Comparison of ENCODE assay signal across 33 cellular contexts in the genomic region with DNA sequence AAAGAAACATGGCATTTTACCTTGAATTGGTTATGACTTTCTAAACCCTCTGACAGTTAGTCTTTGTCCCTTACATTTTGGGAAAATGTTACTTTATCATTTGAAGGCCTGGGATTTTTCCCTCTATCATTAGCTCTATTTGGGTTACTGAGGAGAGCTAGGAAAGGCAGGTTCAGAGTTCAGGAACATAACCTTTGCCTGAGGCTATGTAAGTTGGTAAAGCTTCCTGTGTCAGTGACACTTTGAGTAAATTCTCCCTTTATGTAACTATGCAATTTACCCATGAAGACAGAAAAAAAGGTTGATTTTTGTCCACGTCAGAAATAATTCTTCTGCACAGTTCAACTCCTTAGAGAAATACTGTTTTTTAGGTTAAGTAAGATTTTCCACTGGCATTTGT.
"Had no signal": no experiment of that assay in that cellular context is flagged by ENCODE, and none has a peak within 500 bp of the region (broad histone marks: within the 10 kb centered on the region; RNA-seq: fewer than 3 reads in every experiment).

No MANE protein-coding gene starts in this region.

- DNase-seq: naive thymus-derived CD4-positive, alpha-beta T cell; natural killer cell; nephron progenitor cell; nucleus accumbens; ovary; posterior cingulate gyrus; psoas muscle; right cardiac atrium; spleen; stimulated activated CD4-positive, alpha-beta T cell treated with anti-CD3 and anti-CD28 coated beads, Interleukin-12 subunit alpha, Interleukin-12 subunit beta, amount 100 ng/mL, for 4 hours; stimulated activated CD4-positive, alpha-beta T cell treated with anti-CD3 and anti-CD28 coated beads, Interleukin-1b, Interleukin-23, amount 100 ng/mL, for 48 hours; stimulated activated CD4-positive, alpha-beta T cell treated with anti-CD3 and anti-CD28 coated beads, Interleukin-4, amount 100 ng/mL, for 1 hour; stimulated activated CD4-positive, alpha-beta T cell treated with anti-CD3 and anti-CD28 coated beads, Interleukin-4, amount 100 ng/mL, for 4 hours; stimulated activated CD8-positive, alpha-beta memory T cell treated with anti-CD3 and anti-CD28 coated beads, Interleukin-4, amount 100 ng/mL, for 48 hours; stimulated activated naive CD4-positive, alpha-beta T cell; stimulated activated naive CD8-positive, alpha-beta T cell treated with anti-CD3 and anti-CD28 coated beads, Interleukin-15, amount 100 ng/mL, for 72 hours; stimulated activated naive CD8-positive, alpha-beta T cell treated with anti-CD3 and anti-CD28 coated beads, Interleukin-15, Interleukin-2, amounts not matched to agents 100 U/mL and 50 U/mL, for 24 hours; substantia nigra; testis; trophoblast cell; upper lobe of left lung had no signal

- H3K36me3 Mint-ChIP-seq: naive thymus-derived CD4-positive, alpha-beta T cell; natural killer cell; stimulated activated memory B cell treated with anti-CD40 and anti-IgM and Interleukin-4, amounts not matched to agents 10 μg/mL and 1 μg/mL and 100 μg/mL, for 72 hours had no signal

- FAIRE-seq: urothelium cell line had no signal

- H3K27me3 ChIP-seq: neutrophil, ovary, spleen, suprapubic skin, testis, upper lobe of left lung, vagina had no signal

- H3K27ac Mint-ChIP-seq: naive thymus-derived CD4-positive, alpha-beta T cell; natural killer cell; nephron progenitor cell; progenitor cell of endocrine pancreas; stimulated activated memory B cell treated with anti-CD40 and anti-IgM and Interleukin-4, amounts not matched to agents 10 μg/mL and 1 μg/mL and 100 μg/mL, for 72 hours; stimulated activated naive CD8-positive, alpha-beta T cell treated with anti-CD3 and anti-CD28 coated beads, Interleukin-15, amount 100 ng/mL, for 72 hours had no signal

- H3K4me2 ChIP-seq: smooth muscle cell had no signal

- ATAC-seq: naive thymus-derived CD4-positive, alpha-beta T cell; natural killer cell; psoas muscle; right cardiac atrium; sciatic nerve; stimulated activated memory B cell treated with anti-CD40 and anti-IgM and Interleukin-4, amounts not matched to agents 10 μg/mL and 1 μg/mL and 100 μg/mL, for 72 hours; stimulated activated naive CD8-positive, alpha-beta T cell treated with anti-CD3 and anti-CD28 coated beads, Interleukin-15, amount 100 ng/mL, for 72 hours; stimulated activated naive CD8-positive, alpha-beta T cell treated with anti-CD3 and anti-CD28 coated beads, Interleukin-15, Interleukin-2, amounts not matched to agents 100 U/mL and 50 U/mL, for 24 hours had no signal

- H3K9me3 ChIP-seq: neutrophil, ovary, psoas muscle, spleen, suprapubic skin, testis, tibial nerve, upper lobe of left lung, vagina had no signal

- H3K27ac ChIP-seq: neutrophil, ovary, parathyroid adenoma, psoas muscle, skin epidermis, spleen, suprapubic skin, testis, tibial nerve, upper lobe of left lung, vagina had no signal

- H3K27me3 Mint-ChIP-seq: naive thymus-derived CD4-positive, alpha-beta T cell; progenitor cell of endocrine pancreas; stimulated activated memory B cell treated with anti-CD40 and anti-IgM and Interleukin-4, amounts not matched to agents 10 μg/mL and 1 μg/mL and 100 μg/mL, for 72 hours; stimulated activated naive CD8-positive, alpha-beta T cell treated with anti-CD3 and anti-CD28 coated beads, Interleukin-15, amount 100 ng/mL, for 72 hours had no signal

- H3K4me1 ChIP-seq: parathyroid adenoma, spleen, suprapubic skin, testis, tibial nerve, upper lobe of left lung, vagina had no signal

- H3K4me3 ChIP-seq: ovary, psoas muscle, skin epidermis, smooth muscle cell, spleen, suprapubic skin, testis, tibial nerve, upper lobe of left lung, vagina had no signal

- H3K4me1 Mint-ChIP-seq: naive thymus-derived CD4-positive, alpha-beta T cell; natural killer cell; stimulated activated memory B cell treated with anti-CD40 and anti-IgM and Interleukin-4, amounts not matched to agents 10 μg/mL and 1 μg/mL and 100 μg/mL, for 72 hours; stimulated activated naive CD8-positive, alpha-beta T cell treated with anti-CD3 and anti-CD28 coated beads, Interleukin-15, amount 100 ng/mL, for 72 hours had no signal

- H3K4me3 Mint-ChIP-seq: naive thymus-derived CD4-positive, alpha-beta T cell; natural killer cell; nephron progenitor cell; neural crest cell; stimulated activated memory B cell treated with anti-CD40 and anti-IgM and Interleukin-4, amounts not matched to agents 10 μg/mL and 1 μg/mL and 100 μg/mL, for 72 hours; stimulated activated naive CD8-positive, alpha-beta T cell treated with anti-CD3 and anti-CD28 coated beads, Interleukin-15, amount 100 ng/mL, for 72 hours had no signal

- H3K9me3 Mint-ChIP-seq: stimulated activated naive CD8-positive, alpha-beta T cell treated with anti-CD3 and anti-CD28 coated beads, Interleukin-15, amount 100 ng/mL, for 72 hours had no signal

- H3K36me3 ChIP-seq: neutrophil, ovary, spleen, suprapubic skin, tibial nerve, upper lobe of left lung, vagina had no signal
